ENCODE assay signal across 1 cellular context in genomic region chr5:94111209-94112004, GRCh38.
TF ChIP-seq lines count a peak whose summit lies in the region.

No MANE protein-coding gene starts in this region.

TF ChIP-seq in K562, 482 proteins besides CTCF, POLR2A, EP300 and RAD21 (continued from another document and continues in another):
- TF ChIP-seq MGA (IDR thresholded peaks at IDR 0.05) (peak; percentile 81), CTBP1 (IDR thresholded peaks at IDR 0.05; ENCODE audit: borderline replicate concordance) (peak; percentile 65; the same call in 1 of the 2 replicates), SNAPC5 (CRISPR knock-in tag; IDR thresholded peaks at IDR 0.05) (no peak), ZKSCAN3 (CRISPR knock-in tag; IDR thresholded peaks at IDR 0.05) (no peak), ZNF780A (CRISPR knock-in tag; IDR thresholded peaks at IDR 0.05) (no peak), ZNF398 (CRISPR knock-in tag; IDR thresholded peaks at IDR 0.05) (no peak), DDX20 (tag; IDR thresholded peaks at IDR 0.05; ENCODE audit: low read depth) (no peak), ARID1B (IDR thresholded peaks at IDR 0.05) (no peak), KDM5B (IDR thresholded peaks at IDR 0.05; ENCODE audit: insufficient replicate concordance, low read depth, low read length) (peak; percentile 68), KLF16 (IDR thresholded peaks at IDR 0.05) (no peak), RNF2 (IDR thresholded peaks at IDR 0.05) (no peak), MEIS2 (IDR thresholded peaks at IDR 0.05; ENCODE audit: partially characterized antibody) (peak; percentile 49), ZNF140 (CRISPR knock-in tag; IDR thresholded peaks at IDR 0.05) (no peak), ZNF551 (CRISPR knock-in tag; IDR thresholded peaks at IDR 0.05) (no peak), STAT5A (IDR thresholded peaks at IDR 0.05; ENCODE audit: borderline replicate concordance, low read length) (no peak), FOXP1 (CRISPR knock-in tag; IDR thresholded peaks at IDR 0.05) (no peak), ZNF586 (CRISPR knock-in tag; conservative IDR thresholded peaks at IDR 0.05) (no peak), ZBED1 (IDR thresholded peaks at IDR 0.05) (no peak), CBX2 (IDR thresholded peaks at IDR 0.05; ENCODE audit: insufficient read depth, low read length, poor library complexity, severe bottlenecking) (no peak), ZFP30 (CRISPR knock-in tag; IDR thresholded peaks at IDR 0.05; ENCODE audit: borderline replicate concordance) (no peak), ZBTB17 (CRISPR knock-in tag; IDR thresholded peaks at IDR 0.05) (no peak), TRIM24 (IDR thresholded peaks at IDR 0.05) (peak in 1 of 2 experiments; percentile 44; a peak in 1 of 4 replicates), PREB (CRISPR knock-in tag; IDR thresholded peaks at IDR 0.05) (no peak), RFX7 (CRISPR knock-in tag; IDR thresholded peaks at IDR 0.05) (no peak), ZNF431 (CRISPR knock-in tag; IDR thresholded peaks at IDR 0.05) (no peak), ETS1 (conservative IDR thresholded peaks at IDR 0.05; ENCODE audit: control insufficient read depth, low read depth, low read length) (no peak), BCL6 (CRISPR knock-in tag; IDR thresholded peaks at IDR 0.05) (0 out of 2 replicates have a peak, but pooled peaks have one; percentile 16), SETDB1 (IDR thresholded peaks at IDR 0.05; ENCODE audit: low read length) (no peak), CREB3L1 (IDR thresholded peaks at IDR 0.05; ENCODE audit: borderline replicate concordance, low read depth) (peak; percentile 39; the same call in 1 of the 2 replicates), TSHZ1 (CRISPR knock-in tag; IDR thresholded peaks at IDR 0.05) (no peak), ZNF212 (CRISPR knock-in tag; IDR thresholded peaks at IDR 0.05) (no peak), TARDBP (IDR thresholded peaks at IDR 0.05) (no peak), CCNT2 (IDR thresholded peaks at IDR 0.05; ENCODE audit: borderline replicate concordance, extremely low read depth, insufficient read length, low read depth, low read length) (peak; percentile 44), RBFOX2 (IDR thresholded peaks at IDR 0.05; ENCODE audit: low read depth, low read length) (peak; percentile 88), ZNF354B (CRISPR knock-in tag; IDR thresholded peaks at IDR 0.05) (no peak), TGIF2 (CRISPR knock-in tag; IDR thresholded peaks at IDR 0.05) (no peak), RBM34 (IDR thresholded peaks at IDR 0.05; ENCODE audit: borderline replicate concordance, insufficient read depth, low read length) (no peak), BRF1 (IDR thresholded peaks at IDR 0.05; ENCODE audit: borderline replicate concordance, extremely low read depth, insufficient read length) (no peak), GATA2 (CRISPR knock-in tag; IDR thresholded peaks at IDR 0.05) (no peak), NR1H2 (CRISPR knock-in tag; IDR thresholded peaks at IDR 0.05) (no peak), ZNF512 (tag; IDR thresholded peaks at IDR 0.05) (no peak), MYC (IDR thresholded peaks at IDR 0.05; ENCODE audit: low read depth, low read length) (peak; percentile 88), MYC (CRISPR knock-in tag; IDR thresholded peaks at IDR 0.05; ENCODE audit: borderline replicate concordance, low read depth) (no peak), SMARCA4 (IDR thresholded peaks at IDR 0.05) (no peak)
